16 cellular contexts compared by ENCODE assay signal in the genomic region with DNA sequence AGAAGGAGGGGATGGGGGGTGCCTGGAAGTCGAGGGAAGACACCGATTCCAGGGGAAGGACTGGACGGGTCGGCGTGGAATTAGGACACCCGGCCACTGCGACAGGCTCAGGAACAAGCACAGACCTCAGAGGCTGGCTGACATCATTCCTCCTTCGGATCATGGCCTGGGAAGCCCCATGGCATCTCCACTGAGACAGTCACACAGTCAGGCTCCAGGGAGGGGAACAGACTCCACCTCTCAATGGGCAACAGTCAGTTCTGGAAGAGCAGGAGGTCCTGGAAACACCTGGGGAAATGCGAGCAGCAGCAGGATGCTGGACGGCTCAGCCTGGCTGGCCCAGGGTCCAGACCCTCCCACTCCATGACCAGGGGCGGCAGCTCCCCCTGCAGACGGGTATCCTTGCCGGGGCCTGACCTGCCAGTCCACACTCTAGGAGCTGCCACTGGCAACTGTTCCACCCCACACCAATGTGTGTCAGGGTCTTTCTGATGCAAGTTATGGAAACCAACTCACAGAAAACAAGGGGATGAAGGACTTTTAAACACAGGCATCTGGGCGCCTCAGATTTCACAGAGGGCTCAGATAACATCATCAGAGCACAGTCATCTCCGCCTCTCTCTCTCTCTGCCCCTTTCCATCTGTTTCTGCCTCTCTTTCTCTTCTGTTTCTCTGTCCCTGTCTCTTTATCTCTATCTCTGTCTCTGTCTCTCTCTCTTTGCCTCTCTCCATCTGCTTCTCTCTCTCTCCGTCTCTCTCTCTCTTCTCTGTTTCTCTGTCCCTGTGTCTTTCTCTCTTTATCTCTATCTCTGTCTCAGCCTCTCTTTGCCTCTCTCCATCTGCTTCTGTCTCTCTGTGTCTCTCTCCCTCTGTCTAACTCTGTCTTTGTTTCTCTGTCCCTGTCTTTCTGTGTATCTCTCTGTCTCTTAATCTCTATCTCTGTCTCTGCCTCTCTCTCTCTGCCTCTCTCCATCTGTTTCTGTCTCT.
A peak's percentile ranks its signal among the peaks of the same experiment; 100 is the strongest.
DNase-seq lines count a peak whose midpoint lies in the region; ATAC-seq, FAIRE-seq and TF ChIP-seq lines count a peak whose summit lies in the region.
"Had no signal": no experiment of that assay in that cellular context is flagged by ENCODE, and none has a peak within 500 bp of the region (broad histone marks: within the 10 kb centered on the region; RNA-seq: fewer than 3 reads in every experiment).

No MANE protein-coding gene starts in this region.

- H3K4me3 ChIP-seq in H1 (ENCODE audit: extremely low read depth in 1 of 4, insufficient read depth in 2 of 4, low read depth in 3 of 4, low read length in 4 of 4) (no peak overlapping the region; a peak in 1 of 8 replicates), retinal pigment epithelial cell (ENCODE audit: low read length) (no peak overlapping the region)
- H3K4me3 ChIP-seq: body of pancreas had no signal

- intact Hi-C loops in activated naive CD4-positive, alpha-beta T cell treated with anti-CD3 and anti-CD28 coated beads for 36 hours (cut with micrococcal nuclease) = no loop called here

- peak; percentile 24 to 50; a peak in 3 of 4 replicates for TF ChIP-seq RAD21 in H1 (IDR thresholded peaks at IDR 0.05 in 1 of 2, conservative IDR thresholded peaks at IDR 0.05 in 1 of 2; ENCODE audit: low read depth in 2 of 2, low read length in 2 of 2)

- no peak overlapping the region; the same call in 1 of the 2 replicates for H2BK12ac ChIP-seq in H1 (ENCODE audit: low read depth, low read length)

- DNase-seq in activated naive CD4-positive, alpha-beta T cell treated with anti-CD3 and anti-CD28 coated beads for 36 hours = no peak
- DNase-seq in NCI-H2107 (lab: John Stamatoyannopoulos, UW) (peak; percentile 41), H1 (ENCODE audit: low read depth in 1 of 2, low spot score in 2 of 2) (no peak), retinal pigment epithelial cell (ENCODE audit: low read depth) (no peak), NCI-H1417 (lab: John Stamatoyannopoulos, UW) (no peak)
- DNase-seq in NK-92 treated with Interleukin-12 subunit alpha and Interleukin-12 subunit beta, amount 100 ng/mL, for 24 hours (lab: John Stamatoyannopoulos, UW) = no peak
- DNase-seq: body of pancreas, GF-D8, hypothalamus, Kasumi-1, NCI-H2081 had no signal

- H3K79me1 ChIP-seq in H1 (ENCODE audit: low read depth, low read length) = no peaks in the 10 kb centered on the region

- POLR2A ChIA-PET in H1 (lab: Charles Lee; ENCODE audit: partially characterized antibody) = no interaction called here

- H3K27ac Mint-ChIP-seq in activated naive CD4-positive, alpha-beta T cell treated with anti-CD3 and anti-CD28 coated beads, Interleukin-2, amount 50 U/mL, for 24 hours = peak overlapping the region; percentile 2
- no peak overlapping the region for H3K27ac Mint-ChIP-seq in activated naive CD4-positive, alpha-beta T cell treated with anti-CD3 and anti-CD28 coated beads for 36 hours

- H3K4me3 Mint-ChIP-seq in activated naive CD4-positive, alpha-beta T cell treated with anti-CD3 and anti-CD28 coated beads, Interleukin-2, amount 50 U/mL, for 24 hours = no peak overlapping the region
- H3K4me3 Mint-ChIP-seq in activated naive CD4-positive, alpha-beta T cell treated with anti-CD3 and anti-CD28 coated beads for 36 hours = no peak overlapping the region

- H3K36me3 Mint-ChIP-seq in activated naive CD4-positive, alpha-beta T cell treated with anti-CD3 and anti-CD28 coated beads, Interleukin-2, amount 50 U/mL, for 24 hours = no peaks in the 10 kb centered on the region
- H3K36me3 Mint-ChIP-seq in activated naive CD4-positive, alpha-beta T cell treated with anti-CD3 and anti-CD28 coated beads for 36 hours (ENCODE audit: low read depth) = no peaks in the 10 kb centered on the region

- H3K14ac ChIP-seq in H1 (ENCODE audit: insufficient read length) = no peak overlapping the region

- H3K79me2 ChIP-seq in H1 (ENCODE audit: control insufficient read depth in 1 of 2, insufficient read depth in 2 of 2, low read length in 2 of 2) = no peaks in the 10 kb centered on the region

- CTCF ChIA-PET in activated naive CD4-positive, alpha-beta T cell treated with anti-CD3 and anti-CD28 coated beads for 36 hours (lab: Charles Lee) = no interaction called here
- CTCF ChIA-PET in H1 (lab: Charles Lee; ENCODE audit: partially characterized antibody) = interaction anchor here (0.6 to 1.0 kb wide), 3 partner anchors 11 to 638 kb away, joined by 3 to 5 read pairs (median 4); no protein-coding TSS in a partner anchor

- H3K27me3 ChIP-seq in H1 (replicated peaks in 1 of 4; ENCODE audit: control insufficient read depth in 3 of 4, extremely low read depth in 1 of 4, insufficient read depth in 3 of 4, low read length in 3 of 4) = peaks cover 43 to 91% (median 84%) of the 10 kb centered on the region in 4 experiments
- H3K27me3 ChIP-seq: body of pancreas had no signal

- H3K9me3 Mint-ChIP-seq in activated naive CD4-positive, alpha-beta T cell treated with anti-CD3 and anti-CD28 coated beads, Interleukin-2, amount 50 U/mL, for 24 hours = no peaks in the 10 kb centered on the region
- H3K9me3 Mint-ChIP-seq in activated naive CD4-positive, alpha-beta T cell treated with anti-CD3 and anti-CD28 coated beads for 36 hours = peaks cover 6% of the 10 kb centered on the region

- H4K20me1 ChIP-seq in H1 (replicated peaks in 1 of 2; ENCODE audit: control insufficient read depth in 1 of 2, insufficient read depth in 2 of 2, low read length in 2 of 2) = no peaks in the 10 kb centered on the region

- peaks cover 14 to 34% of the 10 kb centered on the region in 2 experiments; a peak in 3 of 4 replicates for H3K9me3 ChIP-seq in H1 (ENCODE audit: insufficient read depth in 2 of 2, low read depth in 1 of 2, low read length in 1 of 2)
- H3K9me3 ChIP-seq: body of pancreas had no signal

- no peak overlapping the region for H4K91ac ChIP-seq in H1 (replicated peaks; ENCODE audit: insufficient read length, low read length)

- TF ChIP-seq CTCF in H1 (IDR thresholded peaks at IDR 0.05; ENCODE audit: control extremely low read depth in 1 of 3, insufficient read depth in 1 of 3, low read depth in 1 of 3, low read length in 3 of 3) = peak in 2 of 3 experiments; percentile 32 to 62; a peak in 3 of 4 replicates
- peak; percentile 30 for TF ChIP-seq CTCF in retinal pigment epithelial cell (conservative IDR thresholded peaks at IDR 0.05; ENCODE audit: low read depth, low read length)

- FAIRE-seq in H1 (lab: Jason Lieb, UNC) = no peak
- FAIRE-seq: endometrium, RCC 7860, TTC549 had no signal

- H3K23ac ChIP-seq in H1 (ENCODE audit: insufficient read length) = no peak overlapping the region

- H2BK20ac ChIP-seq in H1 (ENCODE audit: low read length) = no peak overlapping the region

- H4K8ac ChIP-seq in H1 (ENCODE audit: extremely low read depth, insufficient read depth, low read length) = no peak overlapping the region

- H3K27ac ChIP-seq in H1 (ENCODE audit: low read depth, low read length) = no peak overlapping the region
- H3K27ac ChIP-seq: body of pancreas had no signal

- no peak overlapping the region for H4K5ac ChIP-seq in H1 (ENCODE audit: insufficient read length, low read depth, low read length)

- no peak overlapping the region for H3K4me2 ChIP-seq in H1 (ENCODE audit: insufficient read depth in 1 of 2, low read depth in 2 of 2, low read length in 2 of 2)

- peaks cover 6% of the 10 kb centered on the region for H3K4me1 Mint-ChIP-seq in activated naive CD4-positive, alpha-beta T cell treated with anti-CD3 and anti-CD28 coated beads, Interleukin-2, amount 50 U/mL, for 24 hours
- H3K4me1 Mint-ChIP-seq in activated naive CD4-positive, alpha-beta T cell treated with anti-CD3 and anti-CD28 coated beads for 36 hours (ENCODE audit: low read depth) = peaks cover 6% of the 10 kb centered on the region

- no peak overlapping the region for H2AFZ ChIP-seq in H1 (ENCODE audit: low read length)

- WGBS in H1 (ENCODE audit: extremely low coverage in 1 of 2, insufficient coverage in 1 of 2, insufficient read length in 1 of 2, insufficient replicate concordance in 2 of 2, low coverage in 1 of 2, low lambda C conversion rate in 2 of 2, missing lambda C conversion rate in 1 of 2), 2 experiments = 53% methylated on average over 12 of the region's 16 CpGs; no CpG with 5 or more reads in 1 of the 2 experiments

- H3K4ac ChIP-seq in H1 (replicated peaks; ENCODE audit: insufficient read length, low read depth, low read length) = no peak overlapping the region

- no peaks in the 10 kb centered on the region; a peak in 3 of 7 replicates for H3K4me1 ChIP-seq in H1 (replicated peaks in 1 of 4; ENCODE audit: control insufficient read depth in 3 of 4, insufficient read depth in 4 of 4, low read length in 3 of 4)

- H3K23me2 ChIP-seq in H1 (ENCODE audit: low read depth, low read length) = no peaks in the 10 kb centered on the region

- H3K18ac ChIP-seq in H1 (ENCODE audit: extremely low read depth, low read length) = no peak overlapping the region

- no peaks in the 10 kb centered on the region for H3K36me3 ChIP-seq in H1 (ENCODE audit: control insufficient read depth in 2 of 4, insufficient read depth in 4 of 4, low read length in 3 of 4)

- no peaks in the 10 kb centered on the region for H3K27me3 Mint-ChIP-seq in activated naive CD4-positive, alpha-beta T cell treated with anti-CD3 and anti-CD28 coated beads, Interleukin-2, amount 50 U/mL, for 24 hours
- no peaks in the 10 kb centered on the region for H3K27me3 Mint-ChIP-seq in activated naive CD4-positive, alpha-beta T cell treated with anti-CD3 and anti-CD28 coated beads for 36 hours (ENCODE audit: low read depth)

- H2BK15ac ChIP-seq in H1 (ENCODE audit: low read length) = no peak overlapping the region

- no peak overlapping the region for H3K56ac ChIP-seq in H1 (replicated peaks; ENCODE audit: insufficient read length, low read depth, low read length)

- H2AK5ac ChIP-seq in H1 (ENCODE audit: low read depth, low read length) = peak overlapping the region; percentile 86; the same call in 1 of the 2 replicates

- TF ChIP-seq EP300 in H1 (IDR thresholded peaks at IDR 0.05; ENCODE audit: borderline replicate concordance in 1 of 2, low read depth in 2 of 2, low read length in 2 of 2) = no peak

- H2BK120ac ChIP-seq in H1 (replicated peaks; ENCODE audit: low read depth, low read length) = no peak overlapping the region

- no peak overlapping the region for H2BK5ac ChIP-seq in H1 (ENCODE audit: low read depth, low read length)

- no peak overlapping the region for H3K9ac ChIP-seq in H1 (replicated peaks in 1 of 4; ENCODE audit: extremely low read depth in 1 of 4, low read depth in 3 of 4, low read length in 3 of 4)

- TF ChIP-seq POLR2A in H1 (IDR thresholded peaks at IDR 0.05; ENCODE audit: control extremely low read depth in 1 of 2, low read depth in 2 of 2, low read length in 2 of 2) = no peak

- ATAC-seq in GM21360 (IDR thresholded peaks at IDR 0.05; ENCODE audit: unreplicated experiment) = no peak
- ATAC-seq: body of pancreas had no signal

TF ChIP-seq in H1, 55 proteins besides CTCF, POLR2A, EP300 and RAD21:
- TF ChIP-seq NANOG (IDR thresholded peaks at IDR 0.05; ENCODE audit: insufficient read depth, low read depth, low read length, poor library complexity, severe bottlenecking) = no peak
- TF ChIP-seq TCF12 (IDR thresholded peaks at IDR 0.05; ENCODE audit: low read depth, low read length) = 0 out of 2 replicates have a peak, but pooled peaks have one; percentile 16
- TF ChIP-seq GABPA (IDR thresholded peaks at IDR 0.05; ENCODE audit: borderline replicate concordance, insufficient read depth, low read length) = 0 out of 2 replicates have a peak, but pooled peaks have one; percentile 39
